Comparison of ENCODE assay signal across 9 cellular contexts in the genomic region with DNA sequence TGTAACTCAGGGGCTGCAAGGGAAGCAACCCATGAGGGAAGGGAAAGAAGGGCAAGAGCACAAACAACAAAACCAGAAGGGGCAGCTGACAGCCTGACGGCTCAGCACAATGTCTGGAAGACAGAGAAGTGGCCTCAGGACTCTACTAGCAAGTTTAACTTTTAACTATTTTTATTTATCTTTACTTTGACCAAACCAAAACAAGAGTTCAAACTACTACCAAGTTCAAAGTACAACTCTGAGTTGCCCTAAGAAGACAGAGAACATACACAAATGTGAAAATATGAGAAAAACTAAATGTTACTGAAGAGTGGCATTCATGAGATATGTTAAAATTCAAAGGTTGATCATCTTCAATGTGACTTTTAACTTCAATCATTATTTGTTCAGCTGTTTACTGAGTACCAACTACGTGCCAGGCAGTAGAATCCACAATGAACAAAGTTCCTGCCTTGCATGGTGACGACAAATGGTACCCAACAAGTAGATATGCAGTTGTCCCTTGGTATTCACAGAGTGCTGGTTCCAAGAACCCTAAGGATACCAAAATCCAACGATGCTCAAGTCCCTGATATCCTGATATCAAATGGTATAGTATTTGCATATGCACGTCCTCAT.
"Had no signal": no experiment of that assay in that cellular context is flagged by ENCODE, and none has a peak within 500 bp of the region (broad histone marks: within the 10 kb centered on the region; RNA-seq: fewer than 3 reads in every experiment).

No MANE protein-coding gene starts in this region.

- H2AFZ ChIP-seq: neural progenitor cell had no signal

- H3K9ac ChIP-seq: neural progenitor cell had no signal

- H3K36me3 ChIP-seq: neural progenitor cell, pancreas had no signal

- H3K4me3 ChIP-seq: neural progenitor cell, pancreas, SJCRH30, tibial nerve had no signal

- H3K27ac ChIP-seq: neural progenitor cell, pancreas, SJCRH30, tibial nerve had no signal

- H3K4me2 ChIP-seq: neural progenitor cell had no signal

- H3K4me1 ChIP-seq: neural progenitor cell had no signal

- H3K9me3 Mint-ChIP-seq: activated CD4-positive, alpha-beta memory T cell treated with anti-CD3 and anti-CD28 coated beads, Interleukin-2, amount 10 ng/mL, durations not matched to agents 7 days and 5 days; neural progenitor cell had no signal

- H3K27me3 ChIP-seq: neural progenitor cell, pancreas, SJCRH30, tibial nerve had no signal

- H3K4me1 Mint-ChIP-seq: neural progenitor cell had no signal

- H3K27me3 Mint-ChIP-seq: activated CD4-positive, alpha-beta memory T cell treated with anti-CD3 and anti-CD28 coated beads, Interleukin-2, amount 10 ng/mL, durations not matched to agents 7 days and 5 days had no signal

- H3K27ac Mint-ChIP-seq: activated CD4-positive, alpha-beta memory T cell treated with anti-CD3 and anti-CD28 coated beads, Interleukin-2, amount 10 ng/mL, durations not matched to agents 7 days and 5 days; neural progenitor cell had no signal

- H3K4me3 Mint-ChIP-seq: activated CD4-positive, alpha-beta memory T cell treated with anti-CD3 and anti-CD28 coated beads, Interleukin-2, amount 10 ng/mL, durations not matched to agents 7 days and 5 days; neural progenitor cell had no signal

- DNase-seq: activated CD4-positive, alpha-beta memory T cell treated with anti-CD3 and anti-CD28 coated beads, Interleukin-2, amount 10 ng/mL, durations not matched to agents 7 days and 5 days; activated gamma-delta T cell treated with Interleukin-2 at 50 U/mL for 16 hours; activated T-cell treated with anti-CD3 and anti-CD28 coated beads, Interleukin-2, amount 50 U/mL, for 48 hours; left colon; pancreas; T1000 had no signal

- H3K9me3 ChIP-seq: pancreas, SJCRH30, tibial nerve had no signal
